Comparison of ENCODE assay signal across 9 cellular contexts in genomic region chr12:51320695-51321320, GRCh38. TPM values are rescaled to one million over a fixed set of nuclear protein-coding genes. Genes with fewer than 3 reads are reported as not detected.
DNase-seq lines count a peak whose midpoint lies in the region; ATAC-seq, FAIRE-seq and TF ChIP-seq lines count a peak whose summit lies in the region.
"Had no signal": no experiment of that assay in that cellular context is flagged by ENCODE, and none has a peak within 500 bp of the region (broad histone marks: within the 10 kb centered on the region; RNA-seq: fewer than 3 reads in every experiment).

No MANE protein-coding gene starts in this region.

- peak; percentile 76; the same call in 1 of the 2 replicates for TF ChIP-seq EP300 in K562 (IDR thresholded peaks at IDR 0.05; ENCODE audit: low read length)

- ATAC-seq in K562 = peak; percentile 83
- no peak for ATAC-seq in naive thymus-derived CD8-positive, alpha-beta T cell
- no peak for ATAC-seq in GM21786 (IDR thresholded peaks at IDR 0.05; ENCODE audit: unreplicated experiment)
- no peak for ATAC-seq in Right ventricle myocardium superior (ENCODE audit: poor library complexity)

- no peak overlapping the region for H3K4me3 ChIP-seq in K562

- POLR2A ChIA-PET in K562 (lab: Yijun Ruan, JAX) = interaction anchor here (0.7 to 2.9 kb wide), 7 partner anchors 10 to 301 kb away, joined by 3 to 9 read pairs (median 5); partner anchors contain the start of gene CSRNP2
- POLR2A ChIA-PET in naive thymus-derived CD8-positive, alpha-beta T cell (lab: Charles Lee) = interaction anchor here (0.6 to 23.6 kb wide), 11 partner anchors 10 to 1161 kb away, joined by 4 to 406 read pairs (median 6); partner anchors contain the start of genes DAZAP2, POU6F1 and SMAGP

- peak overlapping the region; percentile 74 to 99 (median 97) for H3K4me3 Mint-ChIP-seq in naive thymus-derived CD8-positive, alpha-beta T cell

- FAIRE-seq in K562 (lab: Jason Lieb, UNC) = peak; percentile 96

- H3K9me3 Mint-ChIP-seq in naive thymus-derived CD8-positive, alpha-beta T cell = no peaks in the 10 kb centered on the region

- peak overlapping the region; percentile 83 for H2AFZ ChIP-seq in K562 (ENCODE audit: low read depth, low read length)

- in situ Hi-C loops in K562 (cut with MboI) = no loop called here

- H3K79me2 ChIP-seq in K562 (ENCODE audit: control insufficient read depth, insufficient read depth, low read length) = no peaks in the 10 kb centered on the region

- peaks cover 41 to 93% (median 84%) of the 10 kb centered on the region in 4 donors for H3K4me1 Mint-ChIP-seq in naive thymus-derived CD8-positive, alpha-beta T cell

- DNase-seq in GF-D8 (lab: John Stamatoyannopoulos, UW) (peak; percentile 59), MV-4-11 (lab: John Stamatoyannopoulos, UW) (peak; percentile 28), K562 (ENCODE audit: extremely low read depth in 1 of 4, low spot score in 3 of 4) (peak; percentile 56 to 88 (median 70)), NCI-H2081 treated with DMSO at 0.1 percent for 48 hours (lab: John Stamatoyannopoulos, UW) (no peak), SK-N-DZ (ENCODE audit: low spot score) (no peak), Right ventricle myocardium superior (no peak)
- DNase-seq in naive thymus-derived CD8-positive, alpha-beta T cell = no peak
- DNase-seq: dermis blood vessel endothelial cell had no signal

- intact Hi-C loops in K562 (cut with micrococcal nuclease) = no loop called here
- intact Hi-C loops in Right ventricle myocardium superior (cut with DNase I) = no loop called here

- 9% methylated on average over 3 of the region's 3 CpGs for WGBS in K562 (ENCODE audit: insufficient coverage, low coverage, missing lambda C conversion rate)

- H3K36me3 ChIP-seq in K562 (ENCODE audit: control insufficient read depth, insufficient read depth, low read length) = no peaks in the 10 kb centered on the region

- no peak for TF ChIP-seq RAD21 in K562 (CRISPR knock-in tag; conservative IDR thresholded peaks at IDR 0.05 in 1 of 2, IDR thresholded peaks at IDR 0.05 in 1 of 2)

- H3K9me1 ChIP-seq in K562 (ENCODE audit: control insufficient read depth, insufficient read depth, low read length) = no peaks in the 10 kb centered on the region

- 0 out of 2 replicates have a peak, but pooled peaks have one; percentile 53 for TF ChIP-seq POLR2A in K562 (conservative IDR thresholded peaks at IDR 0.05)

- H3K4me2 ChIP-seq in K562 (ENCODE audit: insufficient read depth, low read length) = peak overlapping the region; percentile 71

- H3K27me3 ChIP-seq in K562 (ENCODE audit: control insufficient read depth in 2 of 2, insufficient read depth in 2 of 2, low read length in 2 of 2) = no peaks in the 10 kb centered on the region

- H3K27ac Mint-ChIP-seq in naive thymus-derived CD8-positive, alpha-beta T cell = peak overlapping the region; percentile 91 to 100 (median 97)

- H3K27me3 Mint-ChIP-seq in naive thymus-derived CD8-positive, alpha-beta T cell = no peaks in the 10 kb centered on the region

- TF ChIP-seq CTCF in K562 (IDR thresholded peaks at IDR 0.05 in 2 of 3, conservative IDR thresholded peaks at IDR 0.05 in 1 of 3; ENCODE audit: insufficient read depth in 2 of 3, low read depth in 1 of 3, low read length in 3 of 3) = no peak

- no TSS peak for BruUV-seq in K562 (replicated peaks; lab: Mats Ljungman, UMichigan)

- peak overlapping the region in 1 of 2 experiments; percentile 38; a peak in 2 of 4 replicates for H3K9ac ChIP-seq in K562 (ENCODE audit: insufficient read depth in 1 of 2, low read depth in 2 of 2, low read length in 2 of 2)

- H4K20me1 ChIP-seq in K562 (replicated peaks; ENCODE audit: control insufficient read depth, insufficient read depth, low read length) = no peaks in the 10 kb centered on the region

- CTCF ChIA-PET in K562 (lab: Yijun Ruan, JAX; ENCODE audit: low intra/inter-chr PET ratio) = interaction anchor here (0.6 kb wide), 1 partner anchor 51 kb away, joined by 3 read pairs; the partner anchor contains the start of gene SMAGP

- no peaks in the 10 kb centered on the region; the same call in 1 of the 2 replicates for H3K9me3 ChIP-seq in K562 (replicated peaks; ENCODE audit: control insufficient read depth, insufficient read depth, low read depth, low read length)

- peaks cover 33 to 51% of the 10 kb centered on the region in 2 experiments for H3K4me1 ChIP-seq in K562 (replicated peaks in 1 of 2; ENCODE audit: control insufficient read depth in 2 of 2, insufficient read depth in 2 of 2, low read length in 2 of 2)

- H3K36me3 Mint-ChIP-seq in naive thymus-derived CD8-positive, alpha-beta T cell = peaks cover 16 to 43% (median 28%) of the 10 kb centered on the region in 3 donors

- H3K27ac ChIP-seq in K562 (ENCODE audit: extremely low read depth, low read depth, low read length) = peak overlapping the region; percentile 72

RNA-seq across cellular contexts. Expression of gene BIN2, which starts 3.2 kb away (rescaled TPM):
- total RNA-seq in K562 (2011; cell fraction: chromatin; rRNA removed; ENCODE audit: low replicate concordance) = 0.19 and 0.76 TPM in 2 replicates
- total RNA-seq in K562 (2011; cell fraction: nucleolus; rRNA removed) = not detected in 2 replicates
- not detected in 2 replicates for total RNA-seq in K562 (2011; cell fraction: nucleoplasm; rRNA removed)
- total RNA-seq in K562 (2014; rRNA removed) (0.20 TPM in 1 of 2 replicates, not detected in the other), K562 (2014; rRNA removed; fragmentation: Illumina TruSeq; extraction: Trizol) (0.18 and 0.38 TPM in 2 replicates), K562 (2015; rRNA removed; fragmentation: Illumina TruSeq; extraction: Trizol) (0.22 and 0.23 TPM in 2 replicates), K562 (2021) (0.29 and 0.45 TPM in 2 replicates), Right ventricle myocardium superior (1.5 TPM)
- polyA plus RNA-seq in K562 (2011; rRNA removed) (0.20 and 0.28 TPM in 2 replicates), K562 (2014; fragmentation: Illumina TruSeq; extraction: Trizol) (0.33 and 0.39 TPM in 2 replicates), K562 (2014; fragmentation: Nextera tagmentation; extraction: Ambion mirVana) (under 1 TPM; 0.04 to 0.11 TPM), K562 (2014; rRNA removed) (0.28 and 0.30 TPM in 2 replicates)
- polyA plus RNA-seq in K562 (2011; cell fraction: cytosol; rRNA removed) = 0.18 and 0.22 TPM in 2 replicates
- 0.10 TPM in 2 replicates for polyA plus RNA-seq in K562 (2011; cell fraction: nucleus; rRNA removed)
- 0.58 and 0.82 TPM in 2 replicates for polyA plus RNA-seq in K562 (2012)
- polyA minus RNA-seq in K562 (2011; rRNA and poly(A)+ RNA removed) = 0.12 TPM in 1 of 2 replicates, not detected in the other
- polyA minus RNA-seq in K562 (2011; cell fraction: cytosol; rRNA and poly(A)+ RNA removed) = not detected in 2 replicates
- polyA minus RNA-seq in K562 (2011; cell fraction: nucleus; rRNA and poly(A)+ RNA removed) = not detected in 2 replicates
- total RNA-seq in naive thymus-derived CD8-positive, alpha-beta T cell = 100 to 1,000 TPM; 257 to 267 TPM
- polyA plus RNA-seq in naive thymus-derived CD8-positive, alpha-beta T cell = 100 to 1,000 TPM; 228 to 303 (median 266) TPM
- polyA plus RNA-seq in SK-N-DZ (2014; cell fraction: cytosol; rRNA removed) = not detected in 2 replicates
- polyA plus RNA-seq in SK-N-DZ (2014; cell fraction: nucleus; rRNA removed) = not detected in 2 replicates
- total RNA-seq: dermis blood vessel endothelial cell had no signal

RNA-seq across cellular contexts. Expression of gene CELA1, which starts 25.7 kb away (rescaled TPM):
- not detected in 2 replicates for total RNA-seq in K562 (2011; cell fraction: chromatin; rRNA removed; ENCODE audit: low replicate concordance)
- not detected in 2 replicates for total RNA-seq in K562 (2011; cell fraction: nucleolus; rRNA removed)
- not detected in 2 replicates for total RNA-seq in K562 (2011; cell fraction: nucleoplasm; rRNA removed)
- total RNA-seq in K562 (2014; rRNA removed) (not detected in 2 replicates), K562 (2014; rRNA removed; fragmentation: Illumina TruSeq; extraction: Trizol) (not detected in 2 replicates), K562 (2015; rRNA removed; fragmentation: Illumina TruSeq; extraction: Trizol) (not detected in 2 replicates), K562 (2021) (0.22 TPM in 1 of 2 replicates, not detected in the other), Right ventricle myocardium superior (not detected)
- polyA plus RNA-seq in K562 (2011; rRNA removed) (not detected in 2 replicates), K562 (2014; fragmentation: Illumina TruSeq; extraction: Trizol) (not detected in 2 replicates), K562 (2014; fragmentation: Nextera tagmentation; extraction: Ambion mirVana) (under 1 TPM; 0.06 to 0.27 TPM), K562 (2014; rRNA removed) (not detected in 2 replicates)
- not detected in 2 replicates for polyA plus RNA-seq in K562 (2011; cell fraction: cytosol; rRNA removed)
- polyA plus RNA-seq in K562 (2011; cell fraction: nucleus; rRNA removed) = not detected in 2 replicates
- polyA plus RNA-seq in K562 (2012) = 0.10 and 0.25 TPM in 2 replicates
- polyA minus RNA-seq in K562 (2011; rRNA and poly(A)+ RNA removed) = not detected in 2 replicates
- not detected in 2 replicates for polyA minus RNA-seq in K562 (2011; cell fraction: cytosol; rRNA and poly(A)+ RNA removed)
- not detected in 2 replicates for polyA minus RNA-seq in K562 (2011; cell fraction: nucleus; rRNA and poly(A)+ RNA removed)
- 1 to 10 TPM; 2.2 to 2.5 TPM for total RNA-seq in naive thymus-derived CD8-positive, alpha-beta T cell
- polyA plus RNA-seq in naive thymus-derived CD8-positive, alpha-beta T cell = 1 to 10 TPM; 3.6 to 9.8 (median 8.1) TPM
- not detected in 2 replicates for polyA plus RNA-seq in SK-N-DZ (2014; cell fraction: cytosol; rRNA removed)
- polyA plus RNA-seq in SK-N-DZ (2014; cell fraction: nucleus; rRNA removed) = not detected in 2 replicates
- total RNA-seq: dermis blood vessel endothelial cell had no signal

RNA-seq across cellular contexts. Expression of gene SMAGP, which starts 50.6 kb away (rescaled TPM):
- total RNA-seq in K562 (2011; cell fraction: chromatin; rRNA removed; ENCODE audit: low replicate concordance) = 33.1 and 42.1 TPM in 2 replicates
- 28.7 and 34.4 TPM in 2 replicates for total RNA-seq in K562 (2011; cell fraction: nucleolus; rRNA removed)
- total RNA-seq in K562 (2011; cell fraction: nucleoplasm; rRNA removed) = 43.1 and 65.2 TPM in 2 replicates
- total RNA-seq in K562 (2014; rRNA removed) (23.1 and 26.4 TPM in 2 replicates), K562 (2014; rRNA removed; fragmentation: Illumina TruSeq; extraction: Trizol) (26.5 and 31.6 TPM in 2 replicates), K562 (2015; rRNA removed; fragmentation: Illumina TruSeq; extraction: Trizol) (24.9 and 25.3 TPM in 2 replicates), K562 (2021) (29.7 and 35.9 TPM in 2 replicates), Right ventricle myocardium superior (2.8 TPM)
- polyA plus RNA-seq in K562 (2011; rRNA removed) (52.2 and 62.3 TPM in 2 replicates), K562 (2014; fragmentation: Illumina TruSeq; extraction: Trizol) (45.9 and 53.9 TPM in 2 replicates), K562 (2014; fragmentation: Nextera tagmentation; extraction: Ambion mirVana) (10 to 100 TPM; 26.0 to 29.9 TPM), K562 (2014; rRNA removed) (33.6 and 35.3 TPM in 2 replicates)
- polyA plus RNA-seq in K562 (2011; cell fraction: cytosol; rRNA removed) = 47.6 and 61.5 TPM in 2 replicates
- 38.6 and 59.2 TPM in 2 replicates for polyA plus RNA-seq in K562 (2011; cell fraction: nucleus; rRNA removed)
- 40.6 and 110 TPM in 2 replicates for polyA plus RNA-seq in K562 (2012)
- 31.6 and 53.7 TPM in 2 replicates for polyA minus RNA-seq in K562 (2011; rRNA and poly(A)+ RNA removed)
- 14.2 and 22.0 TPM in 2 replicates for polyA minus RNA-seq in K562 (2011; cell fraction: cytosol; rRNA and poly(A)+ RNA removed)
- polyA minus RNA-seq in K562 (2011; cell fraction: nucleus; rRNA and poly(A)+ RNA removed) = 10.8 and 13.6 TPM in 2 replicates
- total RNA-seq in naive thymus-derived CD8-positive, alpha-beta T cell = 1 to 10 TPM; 5.5 to 6.9 TPM
- polyA plus RNA-seq in naive thymus-derived CD8-positive, alpha-beta T cell = 10 to 100 TPM; 15.1 to 18.5 (median 15.6) TPM
- polyA plus RNA-seq in SK-N-DZ (2014; cell fraction: cytosol; rRNA removed) = 1.5 and 3.0 TPM in 2 replicates
- 0.62 and 2.8 TPM in 2 replicates for polyA plus RNA-seq in SK-N-DZ (2014; cell fraction: nucleus; rRNA removed)

Comparison
In these comparisons a context has a peak if more than half of its experiments do, and no peak if none do; other contexts are left out.
1. DNase-seq: peak in GF-D8 (single experiment), MV-4-11 (single experiment) and K562 (4 of 4); none in naive thymus-derived CD8-positive, alpha-beta T cell (0 of 10), NCI-H2081 treated with DMSO at 0.1 percent for 48 hours (single experiment), SK-N-DZ (single experiment) and Right ventricle myocardium superior (single experiment).
2. RNA of gene BIN2, which starts 3.2 kb away (total RNA-seq): 257 to 267 TPM in naive thymus-derived CD8-positive, alpha-beta T cell; 1.5 TPM in Right ventricle myocardium superior (single experiment) and 0.18 to 0.76 TPM in K562; every median in the first group is over 100 times any median in the second.